Comparison of ENCODE assay signal across 8 cellular contexts in the genomic region with DNA sequence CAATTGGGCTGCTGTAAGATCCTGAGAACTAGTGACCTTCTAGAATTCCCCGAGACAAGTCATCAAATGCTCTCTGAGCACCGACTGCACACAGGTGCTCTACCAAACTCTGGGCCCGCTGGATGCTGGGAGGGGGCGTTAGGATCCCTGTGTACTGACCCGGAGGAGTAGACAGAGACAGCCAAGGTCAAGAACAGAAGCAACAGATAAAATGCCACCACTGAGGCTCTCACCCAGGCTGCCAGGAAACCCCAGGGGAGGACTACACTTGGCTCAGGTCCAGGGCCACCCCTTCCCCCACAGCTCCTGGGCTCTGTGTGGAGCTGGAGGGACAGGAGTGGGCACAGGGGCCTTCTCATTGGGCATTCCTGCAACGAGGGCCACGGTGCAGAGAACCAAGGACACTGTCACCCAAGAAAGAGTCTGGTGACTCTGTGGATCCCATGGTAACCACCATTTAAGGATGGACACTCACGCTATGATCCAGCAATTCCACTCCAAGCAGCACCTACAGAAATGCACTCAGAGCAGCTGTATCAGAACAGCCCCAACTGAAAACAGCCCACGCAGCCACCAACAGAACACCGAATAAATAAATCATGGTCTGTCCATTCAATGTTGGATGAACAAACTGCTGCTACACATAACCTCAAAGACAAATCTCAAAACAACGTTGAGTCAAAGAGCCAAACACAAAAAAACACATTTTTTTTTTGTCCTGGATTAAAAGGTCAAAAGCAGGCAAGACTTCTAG. TPM values are rescaled to one million over a fixed set of nuclear protein-coding genes. Genes with fewer than 3 reads are reported as not detected.
DNase-seq lines count a peak whose midpoint lies in the region; ATAC-seq and TF ChIP-seq lines count a peak whose summit lies in the region.

No MANE protein-coding gene starts in this region.

- no peak for TF ChIP-seq CTCF in adrenal gland (IDR thresholded peaks at IDR 0.05)

- intact Hi-C loops in activated CD4-positive, alpha-beta T cell treated with anti-CD3 and anti-CD28 coated beads for 36 hours (cut with DNase I, micrococcal nuclease): loop anchor here (1.0 to 10.0 kb wide), 6 partner anchors 26 to 512 kb away; partner anchors contain the start of genes HAUS8 (in 2 of the 2), MYO9B (in 2 of the 2), CHERP (in 1 of the 2) and SMIM7 (in 1 of the 2)
- intact Hi-C loops in adrenal gland (cut with DNase I): no loop called here

- WGBS in adrenal gland, 4 donors: 41 to 54% (median 42%) methylated on average over 8 to 11 of the region's 11 CpGs

- H3K9me3 ChIP-seq in adrenal gland (replicated peaks in 1 of 3): no peaks in the 10 kb centered on the region

- no peaks in the 10 kb centered on the region for H3K27me3 ChIP-seq in adrenal gland

- no peak overlapping the region for H3K4me3 ChIP-seq in adrenal gland

- H3K27ac ChIP-seq in adrenal gland: peak overlapping the region in 3 of 5 donors; percentile 52 to 72 (median 58)

- no peak for TF ChIP-seq POLR2A in adrenal gland (IDR thresholded peaks at IDR 0.05)

- H3K4me1 Mint-ChIP-seq in activated CD4-positive, alpha-beta T cell treated with anti-CD3 and anti-CD28 coated beads for 36 hours: peaks cover 85% of the 10 kb centered on the region
- peaks cover 84% of the 10 kb centered on the region for H3K4me1 Mint-ChIP-seq in stimulated activated effector memory CD8-positive, alpha-beta T cell treated with anti-CD3 and anti-CD28 coated beads, Interleukin-12 subunit alpha, Interleukin-12 subunit beta, amount 100 ng/mL, for 72 hours

- H3K9me3 Mint-ChIP-seq in activated CD4-positive, alpha-beta T cell treated with anti-CD3 and anti-CD28 coated beads for 36 hours (ENCODE audit: low read depth): no peaks in the 10 kb centered on the region
- H3K9me3 Mint-ChIP-seq in stimulated activated effector memory CD8-positive, alpha-beta T cell treated with anti-CD3 and anti-CD28 coated beads, Interleukin-12 subunit alpha, Interleukin-12 subunit beta, amount 100 ng/mL, for 72 hours: no peaks in the 10 kb centered on the region

- CTCF ChIA-PET in activated CD4-positive, alpha-beta T cell treated with anti-CD3 and anti-CD28 coated beads for 36 hours (lab: Charles Lee): interaction anchor here (0.7 kb wide), 1 partner anchor 16 kb away, joined by 3 read pairs; no protein-coding TSS in a partner anchor

- peaks cover 8% of the 10 kb centered on the region for H3K36me3 Mint-ChIP-seq in activated CD4-positive, alpha-beta T cell treated with anti-CD3 and anti-CD28 coated beads for 36 hours (ENCODE audit: low read depth)
- H3K36me3 Mint-ChIP-seq in stimulated activated effector memory CD8-positive, alpha-beta T cell treated with anti-CD3 and anti-CD28 coated beads, Interleukin-12 subunit alpha, Interleukin-12 subunit beta, amount 100 ng/mL, for 72 hours: peaks cover 22% of the 10 kb centered on the region

- no peaks in the 10 kb centered on the region for H3K27me3 Mint-ChIP-seq in activated CD4-positive, alpha-beta T cell treated with anti-CD3 and anti-CD28 coated beads for 36 hours

- ATAC-seq in activated CD4-positive, alpha-beta T cell treated with anti-CD3 and anti-CD28 coated beads for 36 hours: no peak
- ATAC-seq in HG03103 (IDR thresholded peaks at IDR 0.05; ENCODE audit: low read depth, unreplicated experiment) (peak; percentile 4), HG03439 (IDR thresholded peaks at IDR 0.05; ENCODE audit: unreplicated experiment) (no peak)
- ATAC-seq in stimulated activated effector memory CD8-positive, alpha-beta T cell treated with anti-CD3 and anti-CD28 coated beads, Interleukin-12 subunit alpha, Interleukin-12 subunit beta, amount 100 ng/mL, for 72 hours: peak; percentile 38

- POLR2A ChIA-PET in activated CD4-positive, alpha-beta T cell treated with anti-CD3 and anti-CD28 coated beads for 36 hours (lab: Charles Lee): interaction anchor here (0.6 to 3.0 kb wide), 4 partner anchors 16 to 44 kb away, joined by 4 to 14 read pairs (median 8); partner anchors contain the start of genes MED26 and SLC35E1

- peak; percentile 46 for DNase-seq in activated CD4-positive, alpha-beta T cell treated with anti-CD3 and anti-CD28 coated beads for 36 hours
- no peak for DNase-seq in activated CD4-positive, alpha-beta T cell treated with anti-CD3 and anti-CD28 coated beads, Interleukin-2, amount 50 U/mL, for 1 hour
- no peak for DNase-seq in adrenal gland
- DNase-seq in stimulated activated effector memory CD8-positive, alpha-beta T cell treated with anti-CD3 and anti-CD28 coated beads, Interleukin-12 subunit alpha, Interleukin-12 subunit beta, amount 100 ng/mL, for 72 hours (ENCODE audit: low spot score in 2 of 2): peak in 1 of 2 donors; percentile 60
- DNase-seq in activated gamma-delta T cell treated with Interleukin-2 at 50 U/mL for 16 hours: no peak
- no peak for DNase-seq in H4 (ENCODE audit: low spot score)

- H3K27ac Mint-ChIP-seq in activated CD4-positive, alpha-beta T cell treated with anti-CD3 and anti-CD28 coated beads for 36 hours: peak overlapping the region; percentile 95
- peak overlapping the region; percentile 90 for H3K27ac Mint-ChIP-seq in stimulated activated effector memory CD8-positive, alpha-beta T cell treated with anti-CD3 and anti-CD28 coated beads, Interleukin-12 subunit alpha, Interleukin-12 subunit beta, amount 100 ng/mL, for 72 hours

- H3K4me3 Mint-ChIP-seq in activated CD4-positive, alpha-beta T cell treated with anti-CD3 and anti-CD28 coated beads for 36 hours: peak overlapping the region; percentile 79
- H3K4me3 Mint-ChIP-seq in stimulated activated effector memory CD8-positive, alpha-beta T cell treated with anti-CD3 and anti-CD28 coated beads, Interleukin-12 subunit alpha, Interleukin-12 subunit beta, amount 100 ng/mL, for 72 hours: peak overlapping the region; percentile 77

- H3K4me1 ChIP-seq in adrenal gland (replicated peaks in 1 of 2): peaks cover 39 to 80% of the 10 kb centered on the region in 2 donors

- no peaks in the 10 kb centered on the region for H3K36me3 ChIP-seq in adrenal gland (replicated peaks in 1 of 2)

RNA-seq across cellular contexts. Expression of gene SLC35E1, which starts 16.8 kb away (rescaled TPM):
- total RNA-seq in activated CD4-positive, alpha-beta T cell treated with anti-CD3 and anti-CD28 coated beads for 36 hours: 10 to 100 TPM; 51.5 to 72.1 TPM
- total RNA-seq in adrenal gland: 10 to 100 TPM; 22.6 to 49.8 (median 40.2) TPM
- 10 to 100 TPM; 22.0 to 43.1 (median 26.8) TPM for polyA plus RNA-seq in adrenal gland
- 19.6 and 29.6 TPM in 2 replicates for total RNA-seq in H4 (2014; rRNA removed; shearing (Covaris generic))

RNA-seq across cellular contexts. Expression of gene MED26, which starts 39.0 kb away (rescaled TPM):
- 10 to 100 TPM; 13.6 to 14.5 TPM for total RNA-seq in activated CD4-positive, alpha-beta T cell treated with anti-CD3 and anti-CD28 coated beads for 36 hours
- 10 to 100 TPM in 3 of 8 donors, 1 to 10 TPM in 5; 8.1 to 17.3 (median 9.6) TPM for total RNA-seq in adrenal gland
- 1 to 10 TPM; 4.6 to 6.9 (median 6.4) TPM for polyA plus RNA-seq in adrenal gland
- 4.2 and 4.8 TPM in 2 replicates for total RNA-seq in H4 (2014; rRNA removed; shearing (Covaris generic))

RNA-seq across cellular contexts. Expression of gene CHERP, which starts 46.8 kb away (rescaled TPM):
- 10 to 100 TPM; 57.9 to 64.8 TPM for total RNA-seq in activated CD4-positive, alpha-beta T cell treated with anti-CD3 and anti-CD28 coated beads for 36 hours
- total RNA-seq in adrenal gland: 10 to 100 TPM in 7 of 8 donors, 1 to 10 TPM in 1; 8.4 to 50.7 (median 23.7) TPM
- 10 to 100 TPM; 11.3 to 39.3 (median 24.8) TPM for polyA plus RNA-seq in adrenal gland
- total RNA-seq in H4 (2014; rRNA removed; shearing (Covaris generic)): 2.2 and 4.1 TPM in 2 replicates

Comparison
In these comparisons a context has a peak if more than half of its experiments do, and no peak if none do; other contexts are left out.
1. ATAC-seq: peak in HG03103 (single experiment) and stimulated activated effector memory CD8-positive, alpha-beta T cell treated with anti-CD3 and anti-CD28 coated beads, Interleukin-12 subunit alpha, Interleukin-12 subunit beta, amount 100 ng/mL, for 72 hours (single experiment); none in activated CD4-positive, alpha-beta T cell treated with anti-CD3 and anti-CD28 coated beads for 36 hours (single experiment) and HG03439 (single experiment).
2. intact Hi-C loops: an anchor here in activated CD4-positive, alpha-beta T cell treated with anti-CD3 and anti-CD28 coated beads for 36 hours (1.0 to 10.0 kb wide); none called in adrenal gland.